8 cellular contexts compared by ENCODE assay signal in genomic region chr22:26669060-26669481, GRCh38. TPM values are rescaled to one million over a fixed set of nuclear protein-coding genes. Genes with fewer than 3 reads are reported as not detected.
DNase-seq lines count a peak whose midpoint lies in the region; ATAC-seq and TF ChIP-seq lines count a peak whose summit lies in the region.

No MANE protein-coding gene starts in this region.

- no peak for TF ChIP-seq EP300 in transverse colon (IDR thresholded peaks at IDR 0.05; ENCODE audit: low read depth)

- H3K4me3 ChIP-seq in right atrium auricular region (no peak overlapping the region), transverse colon (no peak overlapping the region), vagina (no peak overlapping the region)

- intact Hi-C loops in Right ventricle myocardium superior (cut with DNase I) (no loop called here), transverse colon (cut with DNase I; ENCODE audit: low total_unique reads) (no loop called here), vagina (cut with DNase I) (no loop called here)

- in situ Hi-C loops in transverse colon (cut with MboI; ENCODE audit: low pct_ligation_motif_present in 1 of 4, low pct_unique_long_range_greater_than_20kb in 1 of 4, low sequenced_read_pairs in 3 of 4): no loop called here

- H3K27ac ChIP-seq in right atrium auricular region (no peak overlapping the region), transverse colon (no peak overlapping the region), vagina (no peak overlapping the region)

- peaks cover 0 to 16% of the 10 kb centered on the region in 2 donors for H3K4me1 ChIP-seq in right atrium auricular region
- H3K4me1 ChIP-seq in transverse colon: peaks cover 8 to 22% (median 16%) of the 10 kb centered on the region in 4 donors
- peaks cover 16% of the 10 kb centered on the region for H3K4me1 ChIP-seq in vagina

- H3K4me3 Mint-ChIP-seq in effector memory CD8-positive, alpha-beta T cell: no peak overlapping the region

- H3K27me3 Mint-ChIP-seq in effector memory CD8-positive, alpha-beta T cell: no peaks in the 10 kb centered on the region

- DNase-seq in right atrium auricular region (ENCODE audit: low spot score) (no peak), Right ventricle myocardium superior (no peak), NCI-H82 treated with DMSO at 0.1 percent for 48 hours (lab: John Stamatoyannopoulos, UW; ENCODE audit: unreplicated experiment) (peak; percentile 35), transverse colon (peak; percentile 24), cerebellum (ENCODE audit: low spot score) (no peak), vagina (ENCODE audit: extremely low spot score in 2 of 2) (no peak)
- no peak for DNase-seq in effector memory CD8-positive, alpha-beta T cell

- H3K9me3 ChIP-seq in right atrium auricular region (no peaks in the 10 kb centered on the region), transverse colon (no peaks in the 10 kb centered on the region), vagina (no peaks in the 10 kb centered on the region)

- ATAC-seq in Right ventricle myocardium superior (ENCODE audit: poor library complexity) (no peak), HG03432 (IDR thresholded peaks at IDR 0.05; ENCODE audit: unreplicated experiment) (no peak)
- ATAC-seq in effector memory CD8-positive, alpha-beta T cell (replicated peaks): no peak

- H3K9me3 Mint-ChIP-seq in effector memory CD8-positive, alpha-beta T cell: no peaks in the 10 kb centered on the region

- peaks cover 46% of the 10 kb centered on the region for H3K36me3 Mint-ChIP-seq in effector memory CD8-positive, alpha-beta T cell (ENCODE audit: insufficient read depth)

- peak overlapping the region; percentile 94 to 99 for H3K27ac Mint-ChIP-seq in effector memory CD8-positive, alpha-beta T cell

- 56% methylated on average over 2 of the region's 2 CpGs; no CpG with 5 or more reads in 1 of the 2 donors for WGBS in transverse colon (ENCODE audit: low coverage in 1 of 2), 2 donors

- TF ChIP-seq POLR2A in transverse colon (IDR thresholded peaks at IDR 0.05): no peak
- no peak for TF ChIP-seq POLR2A in vagina (IDR thresholded peaks at IDR 0.05)

- TF ChIP-seq CTCF in right atrium auricular region (IDR thresholded peaks at IDR 0.05): peak; percentile 14 to 40
- TF ChIP-seq CTCF in transverse colon (IDR thresholded peaks at IDR 0.05): peak in 3 of 5 experiments; percentile 19 to 33 (median 20)
- peak in 1 of 3 experiments; percentile 27 for TF ChIP-seq CTCF in vagina (IDR thresholded peaks at IDR 0.05)

- H3K27me3 ChIP-seq in right atrium auricular region (no peaks in the 10 kb centered on the region), transverse colon (peaks cover 8% of the 10 kb centered on the region), vagina (no peaks in the 10 kb centered on the region)

- peaks cover 66 to 71% of the 10 kb centered on the region in 2 donors for H3K4me1 Mint-ChIP-seq in effector memory CD8-positive, alpha-beta T cell (ENCODE audit: low read depth in 2 of 2)

- H3K36me3 ChIP-seq in right atrium auricular region (no peaks in the 10 kb centered on the region), transverse colon (no peaks in the 10 kb centered on the region), vagina (no peaks in the 10 kb centered on the region)

RNA-seq across cellular contexts. Expression of gene MIAT, which starts 11.7 kb away (rescaled TPM):
- total RNA-seq in right atrium auricular region (1 to 10 TPM in 1 of 2 donors, under 1 TPM in 1; 0.19 to 2.0 TPM), Right ventricle myocardium superior (0.48 TPM), transverse colon (10 to 100 TPM in 1 of 4 donors, 1 to 10 TPM in 2, under 1 TPM in 1; 1.00 to 17.1 (median 3.0) TPM), cerebellum (194 TPM), vagina (2.7 TPM)

RNA-seq across cellular contexts. Expression of gene CRYBA4, which starts 47.3 kb away (rescaled TPM):
- total RNA-seq in right atrium auricular region (not detected), Right ventricle myocardium superior (not detected), transverse colon (not detected), cerebellum (not detected), vagina (not detected)

RNA-seq across cellular contexts. Expression of gene CRYBB1, which starts 51.2 kb away (rescaled TPM):
- 1 to 10 TPM in 1 of 2 donors, under 1 TPM in 1; 0.79 to 1.7 TPM for total RNA-seq in right atrium auricular region
- 0.65 TPM for total RNA-seq in Right ventricle myocardium superior
- 1 to 10 TPM in 2 of 4 donors, not detected in 2; 1.1 to 6.4 TPM for total RNA-seq in transverse colon
- total RNA-seq in cerebellum: 0.27 TPM
- total RNA-seq in vagina: not detected

Comparison
In these comparisons a context has a peak if more than half of its experiments do, and no peak if none do; other contexts are left out.
1. DNase-seq: peak in NCI-H82 treated with DMSO at 0.1 percent for 48 hours (single experiment) and transverse colon (single experiment); none in right atrium auricular region (single experiment), Right ventricle myocardium superior (single experiment), effector memory CD8-positive, alpha-beta T cell (0 of 3), cerebellum (single experiment) and vagina (0 of 2).
2. RNA of gene MIAT, which starts 11.7 kb away (total RNA-seq): 194 TPM in cerebellum (single experiment); 1.00 to 17.1 TPM in transverse colon, 2.7 TPM in vagina (single experiment), 0.19 to 2.0 TPM in right atrium auricular region and 0.48 TPM in Right ventricle myocardium superior (single experiment); every median in the first group is over 10 times any median in the second.